In the genomic region with DNA sequence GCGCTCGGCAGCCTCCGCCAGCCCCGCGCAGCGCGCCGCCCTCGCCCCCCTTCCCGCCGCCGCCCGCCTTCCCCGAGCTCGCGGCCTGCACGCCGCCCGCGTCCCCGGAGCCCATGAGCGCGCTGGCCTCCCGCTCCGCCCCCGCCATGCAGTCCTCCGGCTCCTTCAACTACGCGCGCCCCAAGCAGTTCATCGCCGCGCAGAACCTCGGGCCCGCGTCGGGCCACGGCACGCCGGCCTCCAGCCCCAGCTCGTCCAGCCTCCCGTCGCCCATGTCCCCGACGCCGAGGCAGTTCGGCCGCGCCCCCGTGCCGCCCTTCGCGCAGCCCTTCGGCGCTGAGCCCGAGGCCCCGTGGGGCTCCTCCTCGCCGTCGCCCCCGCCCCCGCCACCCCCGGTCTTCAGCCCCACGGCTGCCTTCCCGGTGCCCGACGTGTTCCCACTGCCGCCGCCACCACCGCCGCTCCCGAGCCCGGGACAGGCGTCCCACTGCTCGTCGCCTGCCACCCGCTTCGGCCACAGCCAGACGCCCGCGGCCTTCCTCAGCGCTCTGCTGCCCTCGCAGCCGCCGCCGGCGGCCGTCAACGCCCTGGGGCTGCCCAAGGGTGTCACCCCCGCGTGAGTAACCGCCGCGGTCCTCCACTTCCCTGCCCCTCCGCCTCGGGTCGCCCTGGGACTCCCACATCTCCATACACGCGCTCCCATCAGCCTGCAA, we compare ENCODE assay signal across 8 cellular contexts.
DNase-seq lines count a peak whose midpoint lies in the region; ATAC-seq and TF ChIP-seq lines count a peak whose summit lies in the region.

No MANE protein-coding gene starts in this region.

- peak in 3 of 5 donors; percentile 5 to 10 (median 7) for DNase-seq in CD8-positive, alpha-beta memory T cell
- peak; percentile 37 to 47 for DNase-seq in activated T-cell treated with anti-CD3 and anti-CD28 coated beads, Interleukin-2, amount 50 U/mL, for 48 hours
- peak; percentile 68 to 82 (median 82) for DNase-seq in right cardiac atrium
- DNase-seq in sigmoid colon: no peak

- peak; percentile 54 for ATAC-seq in HG02885 (IDR thresholded peaks at IDR 0.05; ENCODE audit: poor library complexity, unreplicated experiment)
- peak; percentile 78 to 79 for ATAC-seq in right cardiac atrium
- no peak for ATAC-seq in GM18502 (IDR thresholded peaks at IDR 0.05; ENCODE audit: poor library complexity, unreplicated experiment)
- ATAC-seq in HG02678 (IDR thresholded peaks at IDR 0.05; ENCODE audit: unreplicated experiment): no peak
- no peak for ATAC-seq in GM21526 (IDR thresholded peaks at IDR 0.05; ENCODE audit: low FRiP score, unreplicated experiment)

- H3K9me3 Mint-ChIP-seq in CD8-positive, alpha-beta memory T cell: peaks cover 0 to 3% (median 0%) of the 10 kb centered on the region in 5 donors

- POLR2A ChIA-PET in CD8-positive, alpha-beta memory T cell (lab: Charles Lee): no interaction called here

- H3K27me3 ChIP-seq in CD8-positive, alpha-beta memory T cell (ENCODE audit: insufficient read depth, low read length, poor library complexity, severe bottlenecking): peaks cover 4% of the 10 kb centered on the region
- H3K27me3 ChIP-seq in right cardiac atrium (ENCODE audit: control insufficient read depth, insufficient read depth): no peaks in the 10 kb centered on the region
- H3K27me3 ChIP-seq in sigmoid colon: no peaks in the 10 kb centered on the region

- TF ChIP-seq CTCF in sigmoid colon (IDR thresholded peaks at IDR 0.05): no peak

- no peak overlapping the region for H3K4me3 ChIP-seq in CD8-positive, alpha-beta memory T cell (ENCODE audit: low read length)
- H3K4me3 ChIP-seq in right cardiac atrium (ENCODE audit: low read length) (peak overlapping the region; percentile 61), sigmoid colon (peak overlapping the region; percentile 23 to 49 (median 43))

- no peak for TF ChIP-seq EP300 in sigmoid colon (IDR thresholded peaks at IDR 0.05)

- 10% methylated on average over 99 of the region's 99 CpGs for WGBS in right cardiac atrium
- WGBS in sigmoid colon, 2 donors: 18 to 54% methylated on average over 99 of the region's 99 CpGs

- H3K36me3 ChIP-seq in CD8-positive, alpha-beta memory T cell (ENCODE audit: insufficient read depth, low read length): no peaks in the 10 kb centered on the region
- peaks cover 0 to 61% (median 14%) of the 10 kb centered on the region in 4 donors for H3K36me3 ChIP-seq in sigmoid colon

- H3K36me3 Mint-ChIP-seq in CD8-positive, alpha-beta memory T cell: peaks cover 0 to 8% (median 4%) of the 10 kb centered on the region in 3 donors

- H3K27ac Mint-ChIP-seq in CD8-positive, alpha-beta memory T cell: peak overlapping the region in 1 of 8 donors; percentile 25

- no peak for TF ChIP-seq POLR2A in sigmoid colon (IDR thresholded peaks at IDR 0.05)

- H3K4me1 ChIP-seq in CD8-positive, alpha-beta memory T cell (ENCODE audit: insufficient read depth, low read length): no peaks in the 10 kb centered on the region
- H3K4me1 ChIP-seq in right cardiac atrium (ENCODE audit: control insufficient read depth, insufficient read depth, low read length) (peaks cover 11% of the 10 kb centered on the region), sigmoid colon (peaks cover 0 to 100% (median 94%) of the 10 kb centered on the region in 4 donors)

- peak overlapping the region; percentile 24 to 86 (median 76) for H3K4me3 Mint-ChIP-seq in CD8-positive, alpha-beta memory T cell

- no peaks in the 10 kb centered on the region for H3K9me3 ChIP-seq in CD8-positive, alpha-beta memory T cell (ENCODE audit: low read length)
- H3K9me3 ChIP-seq in right cardiac atrium (ENCODE audit: control insufficient read depth, low read length) (no peaks in the 10 kb centered on the region), sigmoid colon (no peaks in the 10 kb centered on the region)

- intact Hi-C loops in right cardiac atrium (cut with DNase I) (no loop called here), sigmoid colon (cut with DNase I) (loop anchor here (5.0 to 10.0 kb wide), 2 partner anchors 41 to 293 kb away; no protein-coding TSS in a partner anchor)

- H3K27ac ChIP-seq in CD8-positive, alpha-beta memory T cell (ENCODE audit: low read depth, low read length): no peak overlapping the region
- H3K27ac ChIP-seq in right cardiac atrium (ENCODE audit: low read length) (peak overlapping the region; percentile 65), sigmoid colon (peak overlapping the region; percentile 77 to 99 (median 88))

- CTCF ChIA-PET in CD8-positive, alpha-beta memory T cell (lab: Charles Lee): no interaction called here

- peaks cover 3 to 8% (median 6%) of the 10 kb centered on the region in 3 donors for H3K4me1 Mint-ChIP-seq in CD8-positive, alpha-beta memory T cell

- H3K27me3 Mint-ChIP-seq in CD8-positive, alpha-beta memory T cell: peaks cover 36 to 82% of the 10 kb centered on the region in 2 donors

Comparison
In these comparisons a context has a peak if more than half of its experiments do, and no peak if none do; other contexts are left out.
1. ATAC-seq: peak in HG02885 (single experiment) and right cardiac atrium (2 of 2); none in GM18502 (single experiment), HG02678 (single experiment) and GM21526 (single experiment).